ENCODE assay signal across 16 cellular contexts in genomic region chr3:158771982-158772381, GRCh38. TPM values are rescaled to one million over a fixed set of nuclear protein-coding genes. Genes with fewer than 3 reads are reported as not detected.
"Had no signal": no experiment of that assay in that cellular context is flagged by ENCODE, and none has a peak within 500 bp of the region (broad histone marks: within the 10 kb centered on the region; RNA-seq: fewer than 3 reads in every experiment).

No MANE protein-coding gene starts in this region.

- H3K4me1 Mint-ChIP-seq: activated naive CD8-positive, alpha-beta T cell treated with anti-CD3 and anti-CD28 coated beads, Interleukin-2, amount 50 U/mL, for 24 hours had no signal

- DNase-seq: activated CD4-positive, alpha-beta memory T cell treated with anti-CD3 and anti-CD28 coated beads, Interleukin-2, amount 10 ng/mL, durations not matched to agents 7 days and 5 days; activated naive CD4-positive, alpha-beta T cell; activated naive CD8-positive, alpha-beta T cell treated with anti-CD3 and anti-CD28 coated beads, Interleukin-2, amount 50 U/mL, for 24 hours; foreskin melanocyte; heart right ventricle; islet precursor cell; left ventricle myocardium inferior; mesendoderm; posterior cingulate gyrus; right cardiac atrium; SW 1271; tibial artery had no signal

- H3K9me3 Mint-ChIP-seq: activated CD4-positive, alpha-beta memory T cell treated with anti-CD3 and anti-CD28 coated beads, Interleukin-2, amount 10 ng/mL, durations not matched to agents 7 days and 5 days; activated naive CD8-positive, alpha-beta T cell treated with anti-CD3 and anti-CD28 coated beads, Interleukin-2, amount 50 U/mL, for 24 hours; stimulated activated effector memory CD8-positive, alpha-beta T cell treated with anti-CD3 and anti-CD28 coated beads, Interleukin-12 subunit alpha, Interleukin-12 subunit beta, amount 100 ng/mL, for 72 hours had no signal

- H3K9me3 ChIP-seq: ascending aorta, heart right ventricle, left ventricle myocardium inferior, tibial artery had no signal

- H3K4me3 Mint-ChIP-seq: activated CD4-positive, alpha-beta memory T cell treated with anti-CD3 and anti-CD28 coated beads, Interleukin-2, amount 10 ng/mL, durations not matched to agents 7 days and 5 days; activated naive CD8-positive, alpha-beta T cell treated with anti-CD3 and anti-CD28 coated beads, Interleukin-2, amount 50 U/mL, for 24 hours; stimulated activated effector memory CD8-positive, alpha-beta T cell treated with anti-CD3 and anti-CD28 coated beads, Interleukin-12 subunit alpha, Interleukin-12 subunit beta, amount 100 ng/mL, for 72 hours had no signal

- H3K27ac Mint-ChIP-seq: activated CD4-positive, alpha-beta memory T cell treated with anti-CD3 and anti-CD28 coated beads, Interleukin-2, amount 10 ng/mL, durations not matched to agents 7 days and 5 days; activated naive CD8-positive, alpha-beta T cell treated with anti-CD3 and anti-CD28 coated beads, Interleukin-2, amount 50 U/mL, for 24 hours; stimulated activated effector memory CD8-positive, alpha-beta T cell treated with anti-CD3 and anti-CD28 coated beads, Interleukin-12 subunit alpha, Interleukin-12 subunit beta, amount 100 ng/mL, for 72 hours had no signal

- H3K27me3 Mint-ChIP-seq: activated CD4-positive, alpha-beta memory T cell treated with anti-CD3 and anti-CD28 coated beads, Interleukin-2, amount 10 ng/mL, durations not matched to agents 7 days and 5 days; activated naive CD8-positive, alpha-beta T cell treated with anti-CD3 and anti-CD28 coated beads, Interleukin-2, amount 50 U/mL, for 24 hours had no signal

- H3K27me3 ChIP-seq: ascending aorta, cardiac muscle cell, heart right ventricle, tibial artery had no signal

- H3K27ac ChIP-seq: ascending aorta, cardiac muscle cell, heart right ventricle, left ventricle myocardium inferior, VCaP had no signal

- H3K36me3 ChIP-seq: ascending aorta, cardiac muscle cell, heart right ventricle, left ventricle myocardium inferior, tibial artery had no signal

- H3K36me3 Mint-ChIP-seq: stimulated activated effector memory CD8-positive, alpha-beta T cell treated with anti-CD3 and anti-CD28 coated beads, Interleukin-12 subunit alpha, Interleukin-12 subunit beta, amount 100 ng/mL, for 72 hours had no signal

- ATAC-seq: activated naive CD8-positive, alpha-beta T cell treated with anti-CD3 and anti-CD28 coated beads, Interleukin-2, amount 50 U/mL, for 24 hours; heart right ventricle; right cardiac atrium; stimulated activated effector memory CD8-positive, alpha-beta T cell treated with anti-CD3 and anti-CD28 coated beads, Interleukin-12 subunit alpha, Interleukin-12 subunit beta, amount 100 ng/mL, for 72 hours had no signal

- H3K4me3 ChIP-seq: ascending aorta, cardiac muscle cell, heart right ventricle, left ventricle myocardium inferior, tibial artery had no signal

RNA-seq across cellular contexts. Expression of gene RARRES1, which starts 39.7 kb away (rescaled TPM):
- total RNA-seq: activated CD4-positive, alpha-beta memory T cell treated with anti-CD3 and anti-CD28 coated beads, Interleukin-2, amount 10 ng/mL, durations not matched to agents 7 days and 5 days had no signal
